Comparison of ENCODE assay signal across 21 cellular contexts in genomic region chr6:33765368-33765767, GRCh38. TPM values are rescaled to one million over a fixed set of nuclear protein-coding genes. Genes with fewer than 3 reads are reported as not detected.
DNase-seq lines count a peak whose midpoint lies in the region; ATAC-seq and TF ChIP-seq lines count a peak whose summit lies in the region.
"Had no signal": no experiment of that assay in that cellular context is flagged by ENCODE, and none has a peak within 500 bp of the region (broad histone marks: within the 10 kb centered on the region; RNA-seq: fewer than 3 reads in every experiment).

No MANE protein-coding gene starts in this region.

- peaks cover 15% of the 10 kb centered on the region for H3F3A ChIP-seq in neural progenitor cell (ENCODE audit: low read depth)

- no peak overlapping the region for H3K4me2 ChIP-seq in neural progenitor cell

- intact Hi-C loops in Right ventricle myocardium inferior (cut with DNase I): no loop called here

- no peak overlapping the region for H3K27ac ChIP-seq in right atrium auricular region
- no peak overlapping the region for H3K27ac ChIP-seq in neural progenitor cell
- H3K27ac ChIP-seq: 22Rv1 had no signal

- no peak overlapping the region for H3K27ac Mint-ChIP-seq in endothelial cell (ENCODE audit: unreplicated experiment)
- H3K27ac Mint-ChIP-seq in neural progenitor cell: peak overlapping the region; percentile 53
- H3K27ac Mint-ChIP-seq: CD4-positive, alpha-beta memory T cell had no signal

- ATAC-seq in Right ventricle myocardium inferior: no peak
- no peak for ATAC-seq in HG02973 (IDR thresholded peaks at IDR 0.05; ENCODE audit: unreplicated experiment)

- peaks cover 8% of the 10 kb centered on the region for H3K4me1 Mint-ChIP-seq in endothelial cell (ENCODE audit: unreplicated experiment)
- H3K4me1 Mint-ChIP-seq in neural progenitor cell: peaks cover 29% of the 10 kb centered on the region

- no peak overlapping the region for H2AFZ ChIP-seq in neural progenitor cell (replicated peaks)

- no peaks in the 10 kb centered on the region for H3K79me2 ChIP-seq in neural progenitor cell (ENCODE audit: low read depth)

- H3K4me3 Mint-ChIP-seq in endothelial cell (ENCODE audit: unreplicated experiment): peak overlapping the region; percentile 25
- H3K4me3 Mint-ChIP-seq in neural progenitor cell: no peak overlapping the region

- no peaks in the 10 kb centered on the region for H3K27me3 Mint-ChIP-seq in endothelial cell (ENCODE audit: unreplicated experiment)
- peaks cover 6% of the 10 kb centered on the region for H3K27me3 Mint-ChIP-seq in neural progenitor cell (ENCODE audit: insufficient read depth, low read depth)

- no peak overlapping the region for H3K9ac ChIP-seq in neural progenitor cell

- H3K9me3 ChIP-seq in right atrium auricular region (no peaks in the 10 kb centered on the region), neural progenitor cell (ENCODE audit: low read depth) (no peaks in the 10 kb centered on the region)

- TF ChIP-seq CTCF in right atrium auricular region (IDR thresholded peaks at IDR 0.05) (no peak), endothelial cell (IDR thresholded peaks at IDR 0.05; ENCODE audit: unreplicated experiment) (no peak), neural progenitor cell (IDR thresholded peaks at IDR 0.05) (no peak)

- H3K4me1 ChIP-seq in right atrium auricular region (peaks cover 0 to 29% of the 10 kb centered on the region in 2 donors), neural progenitor cell (peaks cover 29% of the 10 kb centered on the region)

- peak; percentile 30 for DNase-seq in Right ventricle myocardium inferior (ENCODE audit: missing footprints)
- DNase-seq in right atrium auricular region (ENCODE audit: low spot score): no peak
- DNase-seq in endothelial cell (ENCODE audit: low spot score): no peak
- no peak for DNase-seq in neural progenitor cell (ENCODE audit: low spot score)
- no peak for DNase-seq in AG08395 (ENCODE audit: low spot score)
- no peak for DNase-seq in NCI-H1436 treated with DMSO at 0.1 percent for 48 hours (lab: John Stamatoyannopoulos, UW)
- DNase-seq: AML-193; C1 segment of cervical spinal cord; Calu3; CD4-positive, alpha-beta memory T cell; COR-L47; DMS53; DMS79 treated with DMSO at 0.1 percent for 48 hours; GF-D8; GOT3; H7; HCEC 1CT had no signal

- H3K27me3 ChIP-seq in right atrium auricular region (no peaks in the 10 kb centered on the region), neural progenitor cell (no peaks in the 10 kb centered on the region)

- H3K36me3 Mint-ChIP-seq in endothelial cell (ENCODE audit: low read depth, unreplicated experiment) (no peaks in the 10 kb centered on the region), neural progenitor cell (no peaks in the 10 kb centered on the region)
- H3K36me3 Mint-ChIP-seq: CD4-positive, alpha-beta memory T cell had no signal

- H3K4me3 ChIP-seq in right atrium auricular region (no peak overlapping the region), neural progenitor cell (no peak overlapping the region)

- H3K36me3 ChIP-seq in right atrium auricular region (no peaks in the 10 kb centered on the region), neural progenitor cell (no peaks in the 10 kb centered on the region)

- H3K9me3 Mint-ChIP-seq in endothelial cell (ENCODE audit: unreplicated experiment) (no peaks in the 10 kb centered on the region), neural progenitor cell (no peaks in the 10 kb centered on the region)

- H4K20me1 ChIP-seq in neural progenitor cell (ENCODE audit: low read depth): no peaks in the 10 kb centered on the region

RNA-seq across cellular contexts. Expression of gene IP6K3, which starts 18.7 kb away (rescaled TPM):
- total RNA-seq in Right ventricle myocardium inferior (47.6 TPM), right atrium auricular region (10 to 100 TPM; 17.3 to 29.9 TPM), endothelial cell (ENCODE audit: unreplicated experiment) (not detected), neural progenitor cell (ENCODE audit: low replicate concordance) (2.9 and 4.6 TPM in 2 replicates)
- total RNA-seq: Calu3; CD4-positive, alpha-beta memory T cell; Daoy had no signal

RNA-seq across cellular contexts. Expression of gene LEMD2, which starts 23.6 kb away (rescaled TPM):
- total RNA-seq in Right ventricle myocardium inferior (23.2 TPM), right atrium auricular region (10 to 100 TPM; 25.9 to 28.1 TPM), endothelial cell (ENCODE audit: unreplicated experiment) (105 TPM), neural progenitor cell (ENCODE audit: low replicate concordance) (31.8 and 53.4 TPM in 2 replicates)

RNA-seq across cellular contexts. Expression of gene MLN, which starts 38.4 kb away (rescaled TPM):
- total RNA-seq in Right ventricle myocardium inferior: not detected
- total RNA-seq in right atrium auricular region: not detected
- total RNA-seq in endothelial cell (ENCODE audit: unreplicated experiment): not detected
- total RNA-seq in neural progenitor cell (ENCODE audit: low replicate concordance): not detected in 2 replicates
- total RNA-seq: Calu3; CD4-positive, alpha-beta memory T cell; Daoy; G401; H7 had no signal

RNA-seq across cellular contexts. Expression of gene UQCC2, which starts 53.9 kb away (rescaled TPM):
- total RNA-seq in Right ventricle myocardium inferior (215 TPM), right atrium auricular region (100 to 1,000 TPM in 1 of 2 donors, 10 to 100 TPM in 1; 69.1 to 143 TPM), endothelial cell (ENCODE audit: unreplicated experiment) (54.9 TPM), neural progenitor cell (ENCODE audit: low replicate concordance) (47.7 and 95.9 TPM in 2 replicates)
